10 cellular contexts compared by ENCODE assay signal in the genomic region with DNA sequence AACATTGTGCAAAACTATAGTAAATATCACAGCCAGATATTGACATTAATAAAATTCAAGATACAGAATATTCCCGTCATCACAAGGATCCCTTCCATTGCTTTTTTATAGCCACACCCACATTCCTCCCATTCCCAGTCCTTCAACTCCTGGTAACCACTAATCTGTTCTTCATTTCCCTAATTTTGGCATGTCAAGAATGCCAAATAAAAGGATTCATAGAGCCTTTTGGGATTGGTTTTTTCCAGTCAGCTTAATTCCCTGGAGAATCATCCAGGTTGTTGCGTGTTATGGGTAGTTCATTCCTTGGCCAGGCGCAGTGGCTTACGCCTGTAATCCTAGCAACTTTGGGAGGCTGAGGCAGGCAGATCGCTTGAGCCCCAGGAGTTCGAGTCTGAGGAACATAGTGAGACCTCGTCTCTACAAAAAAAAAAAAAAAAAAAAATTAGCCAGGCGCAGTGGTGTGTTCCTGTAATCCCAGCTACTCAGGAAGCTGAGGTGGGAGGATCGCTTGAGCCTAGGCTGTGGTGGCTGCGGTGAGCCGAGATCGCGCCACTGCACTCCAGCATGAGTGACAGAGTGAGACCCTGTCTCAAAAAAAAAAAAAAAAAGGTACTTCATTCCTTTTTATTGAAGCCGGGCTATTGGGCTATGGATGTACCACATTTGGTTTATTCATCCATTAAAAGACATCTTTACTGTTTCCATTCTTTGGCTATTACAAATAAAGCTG. TPM values are rescaled to one million over a fixed set of nuclear protein-coding genes. Genes with fewer than 3 reads are reported as not detected.
DNase-seq lines count a peak whose midpoint lies in the region; ATAC-seq and TF ChIP-seq lines count a peak whose summit lies in the region.
"Had no signal": no experiment of that assay in that cellular context is flagged by ENCODE, and none has a peak within 500 bp of the region (broad histone marks: within the 10 kb centered on the region; RNA-seq: fewer than 3 reads in every experiment).

No MANE protein-coding gene starts in this region.

- no peaks in the 10 kb centered on the region for H3K9me3 Mint-ChIP-seq in CD4-positive, alpha-beta T cell
- no peaks in the 10 kb centered on the region for H3K9me3 Mint-ChIP-seq in activated naive CD8-positive, alpha-beta T cell (ENCODE audit: low read depth)

- no peaks in the 10 kb centered on the region for H3K27me3 ChIP-seq in CD4-positive, alpha-beta T cell (ENCODE audit: control insufficient read depth, insufficient read depth, low read length)
- H3K27me3 ChIP-seq in HUES48 (ENCODE audit: control insufficient read depth, insufficient read depth, low read length), result no peaks in the 10 kb centered on the region

- CTCF ChIA-PET in CD4-positive, alpha-beta T cell (lab: Charles Lee), result interaction anchor here (0.6 kb wide), 1 partner anchor 178 kb away, joined by 3 read pairs; no protein-coding TSS in a partner anchor

- H3K9me3 ChIP-seq in CD4-positive, alpha-beta T cell (ENCODE audit: control insufficient read depth, low read length), result no peaks in the 10 kb centered on the region
- no peaks in the 10 kb centered on the region for H3K9me3 ChIP-seq in HUES48 (ENCODE audit: control insufficient read depth, insufficient read depth, low read length)

- POLR2A ChIA-PET in CD4-positive, alpha-beta T cell (lab: Charles Lee), result interaction anchor here (0.6 to 3.8 kb wide), 4 partner anchors 12 to 238 kb away, joined by 3 to 32 read pairs (median 6); partner anchors contain the start of gene ZMIZ2

- no peak for ATAC-seq in CD4-positive, alpha-beta T cell (ENCODE audit: poor library complexity)

- H3K27me3 Mint-ChIP-seq in CD4-positive, alpha-beta T cell, result peaks cover 5% of the 10 kb centered on the region
- H3K27me3 Mint-ChIP-seq in activated naive CD8-positive, alpha-beta T cell, result no peaks in the 10 kb centered on the region

- H3K4me1 ChIP-seq in HUES48 (ENCODE audit: control insufficient read depth, insufficient read depth, low read length), result peaks cover 9% of the 10 kb centered on the region; the same call in 1 of the 2 replicates
- H3K4me1 ChIP-seq: parathyroid adenoma had no signal

- H3K27ac ChIP-seq in CD4-positive, alpha-beta T cell (ENCODE audit: low read depth, low read length), result no peak overlapping the region
- H3K27ac ChIP-seq in HUES48 (ENCODE audit: low read depth, low read length), result no peak overlapping the region
- H3K27ac ChIP-seq: parathyroid adenoma had no signal

- H3K4me3 ChIP-seq in HUES48 (ENCODE audit: low read depth, low read length), result peak overlapping the region; percentile 26; the same call in 1 of the 2 replicates

- no peak for TF ChIP-seq CTCF in CD4-positive, alpha-beta T cell (IDR thresholded peaks at IDR 0.05)

- peak overlapping the region; percentile 66 for H3K4me3 Mint-ChIP-seq in CD4-positive, alpha-beta T cell
- H3K4me3 Mint-ChIP-seq in activated naive CD8-positive, alpha-beta T cell, result peak overlapping the region; percentile 57

- H3K36me3 ChIP-seq in HUES48 (ENCODE audit: control insufficient read depth, insufficient read depth, low read length), result no peaks in the 10 kb centered on the region

- DNase-seq in CD4-positive, alpha-beta T cell, result peak in 1 of 10 experiments; percentile 35
- DNase-seq in myocyte (ENCODE audit: low read depth) (peak; percentile 59), NCI-H146 (lab: John Stamatoyannopoulos, UW) (no peak), mucosa of gallbladder (ENCODE audit: low spot score) (no peak), DMS 273 treated with DMSO at 0.1 percent for 48 hours (lab: John Stamatoyannopoulos, UW) (no peak), DMS 273 (lab: John Stamatoyannopoulos, UW; ENCODE audit: unreplicated experiment) (no peak)
- DNase-seq: NCI-H2081 had no signal

- H3K36me3 Mint-ChIP-seq in CD4-positive, alpha-beta T cell (ENCODE audit: low read depth), result peaks cover 16% of the 10 kb centered on the region
- peaks cover 2% of the 10 kb centered on the region for H3K36me3 Mint-ChIP-seq in activated naive CD8-positive, alpha-beta T cell

- H3K27ac Mint-ChIP-seq in CD4-positive, alpha-beta T cell, result peak overlapping the region; percentile 100
- peak overlapping the region; percentile 41 for H3K27ac Mint-ChIP-seq in activated naive CD8-positive, alpha-beta T cell

- intact Hi-C loops in CD4-positive, alpha-beta T cell (cut with DNase I, micrococcal nuclease), result loop anchor here (5.0 kb wide), 2 partner anchors 188 to 278 kb away; partner anchors contain the start of genes PPIA (in 2 of the 2) and PURB (in 1 of the 2)

- no peak overlapping the region for H3K9ac ChIP-seq in HUES48 (ENCODE audit: low read depth, low read length)
- H3K9ac ChIP-seq: parathyroid adenoma had no signal

- H3K4me1 Mint-ChIP-seq in CD4-positive, alpha-beta T cell (ENCODE audit: low read depth), result peaks cover 53% of the 10 kb centered on the region
- H3K4me1 Mint-ChIP-seq in activated naive CD8-positive, alpha-beta T cell (ENCODE audit: low read depth), result peaks cover 44% of the 10 kb centered on the region

RNA-seq across cellular contexts. Expression of gene OGDH, which starts 2.7 kb away (rescaled TPM):
- 10 to 100 TPM; 39.8 to 43.8 TPM for total RNA-seq in CD4-positive, alpha-beta T cell
- total RNA-seq in myocyte (172 and 183 TPM in 2 replicates), mucosa of gallbladder (114 TPM)
- polyA plus RNA-seq in myocyte (2012), result 86.7 TPM

RNA-seq across cellular contexts. Expression of gene TMED4, which starts 27.1 kb away (rescaled TPM):
- 100 to 1,000 TPM; 134 to 138 TPM for total RNA-seq in CD4-positive, alpha-beta T cell
- 338 and 363 TPM in 2 replicates for total RNA-seq in myocyte
- 123 TPM for polyA plus RNA-seq in myocyte (2012)
- total RNA-seq in mucosa of gallbladder, result 136 TPM

RNA-seq across cellular contexts. Expression of gene DDX56, which starts 35.4 kb away (rescaled TPM):
- 100 to 1,000 TPM; 126 to 127 TPM for total RNA-seq in CD4-positive, alpha-beta T cell
- total RNA-seq in myocyte (118 and 123 TPM in 2 replicates), mucosa of gallbladder (53.3 TPM)
- polyA plus RNA-seq in myocyte (2012), result 85.8 TPM
